ENCODE assay signal across 20 cellular contexts in the genomic region with DNA sequence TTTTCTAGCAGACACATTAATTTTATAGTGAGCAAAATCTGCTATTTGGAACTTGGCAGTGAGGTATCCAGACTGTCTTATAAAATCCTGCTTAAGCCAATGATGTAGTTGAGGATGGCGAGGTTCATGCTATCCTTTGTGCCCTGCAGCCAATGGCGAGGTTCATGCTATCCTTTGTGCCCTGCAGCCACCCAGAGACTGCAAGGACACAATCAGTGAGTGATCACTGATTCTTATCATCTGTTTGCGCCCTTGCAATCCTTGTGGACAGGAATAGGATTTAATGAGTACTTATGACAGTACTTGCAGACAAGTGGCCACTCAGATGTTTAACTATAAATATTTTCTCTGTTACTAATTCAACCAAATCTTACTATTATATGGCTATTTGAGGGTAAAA.
DNase-seq lines count a peak whose midpoint lies in the region; ATAC-seq and TF ChIP-seq lines count a peak whose summit lies in the region.
"Had no signal": no experiment of that assay in that cellular context is flagged by ENCODE, and none has a peak within 500 bp of the region (broad histone marks: within the 10 kb centered on the region; RNA-seq: fewer than 3 reads in every experiment).

No MANE protein-coding gene starts in this region.

- no peak for TF ChIP-seq POLR2A in prostate gland (IDR thresholded peaks at IDR 0.05)

- H3K4me1 Mint-ChIP-seq in HFFc6 (ENCODE audit: low read depth), result peaks cover 31% of the 10 kb centered on the region
- H3K4me1 Mint-ChIP-seq: B cell had no signal

- no peaks in the 10 kb centered on the region for H3K79me1 ChIP-seq in mesendoderm (ENCODE audit: low read length)

- H2AK5ac ChIP-seq in mesendoderm (ENCODE audit: low read length), result no peak overlapping the region

- H3K36me3 Mint-ChIP-seq in HFFc6 (ENCODE audit: low read depth), result peaks cover 5% of the 10 kb centered on the region
- H3K36me3 Mint-ChIP-seq: CD4-positive, CD25-positive, alpha-beta regulatory T cell had no signal

- no peaks in the 10 kb centered on the region for H3K9me3 ChIP-seq in prostate gland

- H3K4ac ChIP-seq in mesendoderm (ENCODE audit: low read depth, low read length), result no peak overlapping the region

- no peak overlapping the region for H4K5ac ChIP-seq in mesendoderm (ENCODE audit: low read length)

- no peak overlapping the region for H3K4me3 Mint-ChIP-seq in HFFc6
- H3K4me3 Mint-ChIP-seq: B cell; CD4-positive, CD25-positive, alpha-beta regulatory T cell had no signal

- H2BK15ac ChIP-seq in mesendoderm (replicated peaks; ENCODE audit: low read depth), result no peak overlapping the region

- H3K4me2 ChIP-seq in mesendoderm (ENCODE audit: low read length), result no peak overlapping the region

- H3K27me3 ChIP-seq in mesendoderm (ENCODE audit: insufficient read depth, low read length, poor library complexity) (no peaks in the 10 kb centered on the region), prostate gland (replicated peaks; ENCODE audit: insufficient read depth) (peaks cover 3% of the 10 kb centered on the region)

- H3K27me3 Mint-ChIP-seq in HFFc6 (ENCODE audit: insufficient read depth), result no peaks in the 10 kb centered on the region; the same call in 1 of the 2 replicates
- H3K27me3 Mint-ChIP-seq: B cell; CD4-positive, CD25-positive, alpha-beta regulatory T cell had no signal

- no peak for ATAC-seq in GM18498 (IDR thresholded peaks at IDR 0.05; ENCODE audit: unreplicated experiment)

- no peak overlapping the region for H2BK120ac ChIP-seq in mesendoderm (ENCODE audit: low read depth, low read length)

- H3K18ac ChIP-seq in mesendoderm (ENCODE audit: low read length), result no peak overlapping the region

- no peaks in the 10 kb centered on the region for H3K79me2 ChIP-seq in mesendoderm (ENCODE audit: control insufficient read depth, insufficient read depth, low read length)

- peak; percentile 7 for DNase-seq in DMS53 (lab: John Stamatoyannopoulos, UW)
- DNase-seq in DMS53 treated with DMSO at 0.1 percent for 48 hours (lab: John Stamatoyannopoulos, UW; ENCODE audit: unreplicated experiment), result no peak
- peak; percentile 72 for DNase-seq in HFFc6
- peak; percentile 29 for DNase-seq in RPMI7951 (ENCODE audit: low read depth)
- peak; percentile 37 for DNase-seq in mesendoderm
- no peak for DNase-seq in prostate gland (ENCODE audit: low spot score)
- DNase-seq in GDM1 (lab: John Stamatoyannopoulos, UW), result no peak
- DNase-seq: 8988T; CD4-positive, CD25-positive, alpha-beta regulatory T cell; COR-L47; DMS 273 treated with DMSO at 0.1 percent for 48 hours; H7; Kasumi-1; NCI-H1105; NCI-H2081 treated with DMSO at 0.1 percent for 48 hours; NCI-H69; SHP77 treated with DMSO at 0.1 percent for 48 hours; T-helper 1 cell had no signal

- H3K36me3 ChIP-seq in mesendoderm (ENCODE audit: control insufficient read depth, insufficient read depth, low read length) (no peaks in the 10 kb centered on the region), prostate gland (no peaks in the 10 kb centered on the region)

- H3K9ac ChIP-seq in mesendoderm (ENCODE audit: low read length), result no peak overlapping the region

- H2BK5ac ChIP-seq in mesendoderm (ENCODE audit: low read length), result no peak overlapping the region

- TF ChIP-seq CTCF in HFFc6 (IDR thresholded peaks at IDR 0.05) (no peak), prostate gland (IDR thresholded peaks at IDR 0.05) (no peak)

- H3K9me3 Mint-ChIP-seq in HFFc6, result no peaks in the 10 kb centered on the region
- H3K9me3 Mint-ChIP-seq: CD4-positive, CD25-positive, alpha-beta regulatory T cell had no signal

- H3K27ac Mint-ChIP-seq in HFFc6, result peak overlapping the region; percentile 45
- H3K27ac Mint-ChIP-seq: B cell; CD4-positive, CD25-positive, alpha-beta regulatory T cell had no signal

- H3K56ac ChIP-seq in mesendoderm (ENCODE audit: low read length), result no peak overlapping the region

- H3K4me1 ChIP-seq in mesendoderm (ENCODE audit: control insufficient read depth, low read depth, low read length), result no peaks in the 10 kb centered on the region
- no peaks in the 10 kb centered on the region for H3K4me1 ChIP-seq in prostate gland (replicated peaks)

- no peak overlapping the region for H3K23ac ChIP-seq in mesendoderm (ENCODE audit: low read length)

- no peak overlapping the region for H4K8ac ChIP-seq in mesendoderm (ENCODE audit: low read depth, low read length)

- intact Hi-C loops in prostate gland (cut with DNase I), result no loop called here

- H3K4me3 ChIP-seq in mesendoderm (ENCODE audit: low read length) (no peak overlapping the region), prostate gland (no peak overlapping the region)

- H3K27ac ChIP-seq in mesendoderm (ENCODE audit: low read depth, low read length) (no peak overlapping the region), prostate gland (no peak overlapping the region)

- WGBS in mesendoderm (ENCODE audit: extremely low coverage, insufficient coverage, low lambda C conversion rate), result no CpG with 5 or more reads among the region's 3 CpGs
- WGBS in prostate gland, result 50% methylated on average over 3 of the region's 3 CpGs

Comparison
In these comparisons a context has a peak if more than half of its experiments do, and no peak if none do; other contexts are left out.
1. DNase-seq: peak in DMS53 (single experiment), HFFc6 (single experiment), RPMI7951 (single experiment) and mesendoderm (single experiment); none in DMS53 treated with DMSO at 0.1 percent for 48 hours (single experiment), prostate gland (single experiment) and GDM1 (single experiment).